In genomic region chr1:54278941-54279422, GRCh38 we compare ENCODE assay signal across 11 cellular contexts.
DNase-seq lines count a peak whose midpoint lies in the region; ATAC-seq and TF ChIP-seq lines count a peak whose summit lies in the region.
"Had no signal": no experiment of that assay in that cellular context is flagged by ENCODE, and none has a peak within 500 bp of the region (broad histone marks: within the 10 kb centered on the region; RNA-seq: fewer than 3 reads in every experiment).

No MANE protein-coding gene starts in this region.

- H3K4me1 ChIP-seq in right lobe of liver, result peaks cover 0 to 70% (median 28%) of the 10 kb centered on the region in 4 donors
- H3K4me1 ChIP-seq in suprapubic skin, result peaks cover 71% of the 10 kb centered on the region

- TF ChIP-seq POLR2A in right lobe of liver (IDR thresholded peaks at IDR 0.05) (no peak), suprapubic skin (IDR thresholded peaks at IDR 0.05) (no peak)

- H3K9me3 ChIP-seq in right lobe of liver (no peaks in the 10 kb centered on the region), suprapubic skin (no peaks in the 10 kb centered on the region), WERI-Rb-1 (ENCODE audit: severe bottlenecking) (no peaks in the 10 kb centered on the region)

- WGBS in right lobe of liver (ENCODE audit: insufficient coverage, low coverage, low lambda C conversion rate, missing lambda C conversion rate), result 39% methylated on average over 6 of the region's 9 CpGs
- 75% methylated on average over 9 of the region's 9 CpGs for WGBS in suprapubic skin

- TF ChIP-seq EP300 in suprapubic skin (IDR thresholded peaks at IDR 0.05), result peak; percentile 61

- H3K27ac ChIP-seq in right lobe of liver (peak overlapping the region; percentile 92 to 98 (median 98)), suprapubic skin (peak overlapping the region; percentile 79), WERI-Rb-1 (no peak overlapping the region)

- H3K27me3 ChIP-seq in right lobe of liver, result no peaks in the 10 kb centered on the region
- H3K27me3 ChIP-seq in suprapubic skin, result no peaks in the 10 kb centered on the region
- H3K27me3 ChIP-seq in WERI-Rb-1 (ENCODE audit: insufficient read depth, low read depth, severe bottlenecking), result no peaks in the 10 kb centered on the region

- DNase-seq in HK-2 (ENCODE audit: unreplicated experiment) (peak; percentile 29), astrocyte of the spinal cord (ENCODE audit: low read depth, low spot score) (peak; percentile 69), right lobe of liver (peak in 2 of 3 donors; percentile 67 to 87), suprapubic skin (ENCODE audit: low spot score in 2 of 2) (no peak), WERI-Rb-1 (no peak), HuH-7 (ENCODE audit: low spot score) (no peak)
- DNase-seq: activated naive CD8-positive, alpha-beta T cell treated with anti-CD3 and anti-CD28 coated beads, Interleukin-2, amount 50 U/mL, for 24 hours; DMS 273 treated with DMSO at 0.1 percent for 48 hours; foreskin melanocyte had no signal

- TF ChIP-seq CTCF in astrocyte of the spinal cord (IDR thresholded peaks at IDR 0.05; ENCODE audit: low read depth, low read length) (no peak), right lobe of liver (IDR thresholded peaks at IDR 0.05) (no peak), suprapubic skin (IDR thresholded peaks at IDR 0.05) (no peak), WERI-Rb-1 (IDR thresholded peaks at IDR 0.05; ENCODE audit: low read depth, low read length) (no peak)

- intact Hi-C loops in right lobe of liver (cut with DNase I), result loop anchor here in 1 of 2 donors (5.0 kb wide), 1 partner anchor 208 kb away; no protein-coding TSS in a partner anchor

- H3K36me3 ChIP-seq in right lobe of liver (no peaks in the 10 kb centered on the region), suprapubic skin (peaks cover 4% of the 10 kb centered on the region), WERI-Rb-1 (peaks cover 74% of the 10 kb centered on the region)

- ATAC-seq in right lobe of liver (peak in 3 of 4 donors; percentile 9 to 40 (median 35)), HG02840 (IDR thresholded peaks at IDR 0.05; ENCODE audit: low FRiP score, unreplicated experiment) (no peak), GM19452 (IDR thresholded peaks at IDR 0.05; ENCODE audit: unreplicated experiment) (no peak)
- ATAC-seq: activated naive CD8-positive, alpha-beta T cell treated with anti-CD3 and anti-CD28 coated beads, Interleukin-2, amount 50 U/mL, for 24 hours had no signal

- in situ Hi-C loops in astrocyte of the spinal cord (cut with HindIII; ENCODE audit: low sequenced_read_pairs), result no loop called here

- H3K4me3 ChIP-seq in astrocyte of the spinal cord (ENCODE audit: low read depth, low read length), result no peak overlapping the region
- H3K4me3 ChIP-seq in right lobe of liver, result no peak overlapping the region
- no peak overlapping the region for H3K4me3 ChIP-seq in suprapubic skin
- H3K4me3 ChIP-seq in WERI-Rb-1 (ENCODE audit: low read depth, low read length), result no peak overlapping the region

Comparison
In these comparisons a context has a peak if more than half of its experiments do, and no peak if none do; other contexts are left out.
1. DNase-seq: peak in HK-2 (single experiment), astrocyte of the spinal cord (single experiment) and right lobe of liver (2 of 3); none in suprapubic skin (0 of 2), WERI-Rb-1 (single experiment) and HuH-7 (single experiment).
2. ATAC-seq: peak in right lobe of liver (3 of 4); none in HG02840 (single experiment) and GM19452 (single experiment).